8 cellular contexts compared by ENCODE assay signal in genomic region chr2:96531872-96532505, GRCh38. TPM values are rescaled to one million over a fixed set of nuclear protein-coding genes. Genes with fewer than 3 reads are reported as not detected.
DNase-seq lines count a peak whose midpoint lies in the region; ATAC-seq and TF ChIP-seq lines count a peak whose summit lies in the region.

No MANE protein-coding gene starts in this region.

- H3K9ac ChIP-seq in ES-I3 (ENCODE audit: low read depth, low read length) = peak overlapping the region; percentile 34; the same call in 1 of the 2 replicates

- H3K4me1 ChIP-seq in ES-I3 (ENCODE audit: insufficient read depth, low read length) (peaks cover 19% of the 10 kb centered on the region), left lung (peaks cover 38 to 93% of the 10 kb centered on the region in 2 donors)

- H3K27ac ChIP-seq in left lung = peak overlapping the region; percentile 86

- H3K36me3 ChIP-seq in ES-I3 (ENCODE audit: insufficient read depth, low read length) (no peaks in the 10 kb centered on the region), left lung (no peaks in the 10 kb centered on the region)

- peak; percentile 92 for DNase-seq in NCI-H524 treated with DMSO at 0.1 percent for 48 hours (lab: John Stamatoyannopoulos, UW)
- DNase-seq in activated CD4-positive, alpha-beta T cell treated with anti-CD3 and anti-CD28 coated beads, Interleukin-2, amount 50 U/mL, for 48 hours = peak; percentile 89 to 93
- DNase-seq in dermis blood vessel endothelial cell = peak; percentile 99
- DNase-seq in left lung = peak; percentile 88 to 94
- peak; percentile 87 to 89 for DNase-seq in stimulated activated CD4-positive, alpha-beta T cell treated with anti-CD3 and anti-CD28 coated beads, Interleukin-2, amount 100 ng/mL, for 24 hours
- no peak for DNase-seq in mesenteric fat pad (ENCODE audit: low spot score)

- no peaks in the 10 kb centered on the region for H3K9me3 ChIP-seq in ES-I3 (ENCODE audit: control insufficient read depth, insufficient read depth, low read length)
- no peaks in the 10 kb centered on the region for H3K9me3 ChIP-seq in left lung

- ATAC-seq in HG03159 (IDR thresholded peaks at IDR 0.05; ENCODE audit: unreplicated experiment) (peak; percentile 34), left lung (peak; percentile 63)

- intact Hi-C loops in left lung (cut with DNase I) = no loop called here

- H3K4me3 ChIP-seq in left lung = peak overlapping the region in 1 of 2 donors; percentile 23

- H3K27me3 ChIP-seq in left lung = no peaks in the 10 kb centered on the region

- TF ChIP-seq CTCF in left lung (IDR thresholded peaks at IDR 0.05) = no peak

RNA-seq across cellular contexts. Expression of gene ARID5A, which starts 4.6 kb away (rescaled TPM):
- total RNA-seq in dermis blood vessel endothelial cell (11.4 and 15.4 TPM in 2 replicates), left lung (10 to 100 TPM; 17.4 to 30.9 TPM), mesenteric fat pad (50.9 TPM)

RNA-seq across cellular contexts. Expression of gene NEURL3, which starts 26.8 kb away (rescaled TPM):
- total RNA-seq in dermis blood vessel endothelial cell = 0.05 and 0.51 TPM in 2 replicates
- under 1 TPM; 0.18 to 0.23 TPM for total RNA-seq in left lung
- total RNA-seq in mesenteric fat pad = not detected
